ENCODE assay signal across 1 cellular context in genomic region chr2:197591706-197592072, GRCh38.
TF ChIP-seq lines count a peak whose summit lies in the region.

No MANE protein-coding gene starts in this region.

TF ChIP-seq in H1, 55 proteins besides CTCF, POLR2A, EP300 and RAD21:
- no peak for TF ChIP-seq RFX5 (IDR thresholded peaks at IDR 0.05; ENCODE audit: borderline replicate concordance, low read depth, low read length)
- TF ChIP-seq SP2 (IDR thresholded peaks at IDR 0.05; ENCODE audit: low read length): no peak
- TF ChIP-seq CBX8 (IDR thresholded peaks at IDR 0.05; ENCODE audit: borderline replicate concordance, low read depth, low read length): no peak
- no peak for TF ChIP-seq SUZ12 (IDR thresholded peaks at IDR 0.05; ENCODE audit: low read length)
- TF ChIP-seq RNF2 (IDR thresholded peaks at IDR 0.05; ENCODE audit: borderline replicate concordance, low read depth, low read length, missing control alignments, poor library complexity, severe bottlenecking): no peak
- no peak for TF ChIP-seq BACH1 (IDR thresholded peaks at IDR 0.05; ENCODE audit: low read length)
- no peak for TF ChIP-seq BRCA1 (IDR thresholded peaks at IDR 0.05; ENCODE audit: low read depth, low read length)
- no peak for TF ChIP-seq RXRA (IDR thresholded peaks at IDR 0.05; ENCODE audit: insufficient read depth, low read depth, low read length)
- TF ChIP-seq SAP30 (IDR thresholded peaks at IDR 0.05; ENCODE audit: insufficient read depth, insufficient replicate concordance, low read length): no peak
- no peak for TF ChIP-seq GTF2F1 (IDR thresholded peaks at IDR 0.05; ENCODE audit: borderline replicate concordance, low read depth, low read length)
- TF ChIP-seq CREB1 (IDR thresholded peaks at IDR 0.05): no peak
